10 cellular contexts compared by ENCODE assay signal in the genomic region with DNA sequence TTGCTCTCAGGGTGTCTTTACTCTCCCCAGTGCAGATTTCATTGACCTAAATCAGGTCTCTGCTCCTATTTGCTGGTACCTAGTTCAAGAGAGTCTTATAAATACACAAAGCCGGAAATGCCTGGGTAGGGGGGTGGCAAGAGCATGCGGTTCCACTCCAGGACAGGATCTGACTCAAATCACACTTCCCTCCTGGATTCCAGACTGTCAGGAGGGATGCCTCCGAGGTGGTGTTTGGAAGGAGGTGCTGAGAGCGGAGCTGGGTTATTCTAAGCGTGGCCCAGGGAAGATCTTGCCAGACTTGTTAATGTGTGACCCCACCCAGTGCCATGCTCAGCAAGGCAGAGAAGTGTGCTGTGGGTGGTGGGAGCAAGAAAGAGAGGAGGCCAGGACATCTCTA. TPM values are rescaled to one million over a fixed set of nuclear protein-coding genes. Genes with fewer than 3 reads are reported as not detected.
DNase-seq lines count a peak whose midpoint lies in the region; ATAC-seq, FAIRE-seq and TF ChIP-seq lines count a peak whose summit lies in the region.
"Had no signal": no experiment of that assay in that cellular context is flagged by ENCODE, and none has a peak within 500 bp of the region (broad histone marks: within the 10 kb centered on the region; RNA-seq: fewer than 3 reads in every experiment).

No MANE protein-coding gene starts in this region.

- intact Hi-C loops in MCF 10A (cut with micrococcal nuclease) = loop anchor here (10.0 kb wide), 1 partner anchor 55 kb away; the partner anchor contains the start of gene B4GALNT3
- intact Hi-C loops in mammary epithelial cell (cut with micrococcal nuclease) = no loop called here
- intact Hi-C loops in kidney (cut with DNase I) = no loop called here

- TF ChIP-seq CTCF in MCF 10A (IDR thresholded peaks at IDR 0.05; ENCODE audit: unreplicated experiment) = no peak
- TF ChIP-seq CTCF in mammary epithelial cell (conservative IDR thresholded peaks at IDR 0.05 in 1 of 2, IDR thresholded peaks at IDR 0.05 in 1 of 2; ENCODE audit: extremely low read depth in 1 of 2, insufficient read depth in 1 of 2, low read depth in 1 of 2, low read length in 2 of 2) = no peak
- no peak for TF ChIP-seq CTCF in brain microvascular endothelial cell (IDR thresholded peaks at IDR 0.05; ENCODE audit: low read depth, low read length, missing control alignments)
- no peak for TF ChIP-seq CTCF in kidney (IDR thresholded peaks at IDR 0.05; ENCODE audit: borderline replicate concordance, extremely low read depth, insufficient read depth)

- peaks cover 24% of the 10 kb centered on the region for H3K9me3 Mint-ChIP-seq in MCF 10A (ENCODE audit: unreplicated experiment)
- no peaks in the 10 kb centered on the region for H3K9me3 Mint-ChIP-seq in activated naive CD4-positive, alpha-beta T cell treated with anti-CD3 and anti-CD28 coated beads, Interleukin-2, amount 10 ng/mL, durations not matched to agents 7 days and 5 days

- no peak for ATAC-seq in GM18520 (IDR thresholded peaks at IDR 0.05; ENCODE audit: unreplicated experiment)

- BruUV-seq in MCF 10A (replicated peaks; lab: Mats Ljungman, UMichigan) = no TSS peak
- BruUV-seq in mammary epithelial cell (replicated peaks; lab: Mats Ljungman, UMichigan) = no TSS peak

- H3K4me2 ChIP-seq in mammary epithelial cell (ENCODE audit: insufficient read depth, low read depth, low read length) = no peak overlapping the region

- H4K20me1 ChIP-seq in mammary epithelial cell (ENCODE audit: insufficient read depth, low read length) = no peaks in the 10 kb centered on the region

- H3K27me3 Mint-ChIP-seq in MCF 10A (ENCODE audit: insufficient read depth, unreplicated experiment) = no peaks in the 10 kb centered on the region
- H3K27me3 Mint-ChIP-seq in activated naive CD4-positive, alpha-beta T cell treated with anti-CD3 and anti-CD28 coated beads, Interleukin-2, amount 10 ng/mL, durations not matched to agents 7 days and 5 days = peaks cover 44% of the 10 kb centered on the region

- dilution Hi-C loops in mammary epithelial cell (cut with HindIII; ENCODE audit: low sequenced_read_pairs) = no loop called here

- no peak overlapping the region for H2AFZ ChIP-seq in mammary epithelial cell (ENCODE audit: low read depth, low read length)

- WGBS in mammary epithelial cell (ENCODE audit: low coverage, missing lambda C conversion rate) = 83% methylated on average over 5 of the region's 5 CpGs

- H3K27ac ChIP-seq in mammary epithelial cell (ENCODE audit: insufficient read depth, low read depth, low read length) = no peak overlapping the region
- no peak overlapping the region for H3K27ac ChIP-seq in brain microvascular endothelial cell
- H3K27ac ChIP-seq in kidney (ENCODE audit: low read depth in 2 of 2, low read length in 2 of 2) = peak overlapping the region; percentile 77 to 88

- CTCF ChIA-PET in MCF 10A (lab: Yijun Ruan, JAX) (interaction anchor here (0.6 to 1.3 kb wide), 3 partner anchors 37 to 108 kb away, joined by 4 read pairs; no protein-coding TSS in a partner anchor), mammary epithelial cell (lab: Charles Lee; ENCODE audit: low non-redundant PET) (no interaction called here)
- CTCF ChIA-PET in activated naive CD4-positive, alpha-beta T cell treated with anti-CD3 and anti-CD28 coated beads, Interleukin-2, amount 10 ng/mL, durations not matched to agents 7 days and 5 days (lab: Charles Lee) = interaction anchor here (0.6 kb wide), 1 partner anchor 24 kb away, joined by 3 read pairs; no protein-coding TSS in a partner anchor

- H3K4me1 Mint-ChIP-seq in MCF 10A (ENCODE audit: insufficient read depth, unreplicated experiment) = peaks cover 24% of the 10 kb centered on the region
- no peaks in the 10 kb centered on the region for H3K4me1 Mint-ChIP-seq in activated naive CD4-positive, alpha-beta T cell treated with anti-CD3 and anti-CD28 coated beads, Interleukin-2, amount 10 ng/mL, durations not matched to agents 7 days and 5 days

- H3K27me3 ChIP-seq in mammary epithelial cell (ENCODE audit: insufficient read depth, low read length) = no peaks in the 10 kb centered on the region
- no peaks in the 10 kb centered on the region for H3K27me3 ChIP-seq in brain microvascular endothelial cell (replicated peaks)
- H3K27me3 ChIP-seq: Peyer's patch had no signal

- POLR2A ChIA-PET in MCF 10A (lab: Yijun Ruan, JAX) = interaction anchor here (0.6 to 0.9 kb wide), 2 partner anchors 23 to 42 kb away, joined by 3 to 4 read pairs; no protein-coding TSS in a partner anchor

- no peaks in the 10 kb centered on the region for H3K79me2 ChIP-seq in mammary epithelial cell (ENCODE audit: insufficient read depth, low read length)

- H3K36me3 ChIP-seq in mammary epithelial cell (ENCODE audit: insufficient read depth, low read length) (no peaks in the 10 kb centered on the region), brain microvascular endothelial cell (replicated peaks) (no peaks in the 10 kb centered on the region), kidney (ENCODE audit: control insufficient read depth in 1 of 2, insufficient read depth in 2 of 2, low read length in 2 of 2) (no peaks in the 10 kb centered on the region)
- H3K36me3 ChIP-seq: Peyer's patch had no signal

- FAIRE-seq in kidney (lab: Jason Lieb, UNC) = no peak
- peak; percentile 85 for FAIRE-seq in urothelium cell line (lab: Jason Lieb, UNC)

- no peak overlapping the region for H3K27ac Mint-ChIP-seq in MCF 10A (ENCODE audit: low read depth, unreplicated experiment)
- no peak overlapping the region for H3K27ac Mint-ChIP-seq in activated naive CD4-positive, alpha-beta T cell treated with anti-CD3 and anti-CD28 coated beads, Interleukin-2, amount 10 ng/mL, durations not matched to agents 7 days and 5 days

- H3K9ac ChIP-seq in mammary epithelial cell (ENCODE audit: insufficient read depth, low read length) (no peak overlapping the region), kidney (ENCODE audit: low read length in 2 of 2) (peak overlapping the region in 1 of 2 donors; percentile 22)

- peaks cover 4% of the 10 kb centered on the region for H3K36me3 Mint-ChIP-seq in MCF 10A (ENCODE audit: insufficient read depth, unreplicated experiment)
- H3K36me3 Mint-ChIP-seq in activated naive CD4-positive, alpha-beta T cell treated with anti-CD3 and anti-CD28 coated beads, Interleukin-2, amount 10 ng/mL, durations not matched to agents 7 days and 5 days = no peaks in the 10 kb centered on the region

- DNase-seq in MCF 10A (ENCODE audit: unreplicated experiment) = peak; percentile 43
- no peak for DNase-seq in mammary epithelial cell
- DNase-seq in brain microvascular endothelial cell = peak; percentile 14
- DNase-seq in kidney = no peak
- peak; percentile 64 for DNase-seq in urothelium cell line (ENCODE audit: low spot score)
- no peak for DNase-seq in activated naive CD4-positive, alpha-beta T cell treated with anti-CD3 and anti-CD28 coated beads, Interleukin-2, amount 10 ng/mL, durations not matched to agents 7 days and 5 days
- no peak for DNase-seq in occipital lobe (lab: John Stamatoyannopoulos, UW)
- DNase-seq: activated CD4-positive, alpha-beta T cell treated with anti-CD3 and anti-CD28 coated beads, Interleukin-2, amount 50 U/mL, for 4 hours had no signal

- no peak overlapping the region for H3K4me3 Mint-ChIP-seq in MCF 10A (ENCODE audit: unreplicated experiment)
- no peak overlapping the region for H3K4me3 Mint-ChIP-seq in activated naive CD4-positive, alpha-beta T cell treated with anti-CD3 and anti-CD28 coated beads, Interleukin-2, amount 10 ng/mL, durations not matched to agents 7 days and 5 days

- H3K9me3 ChIP-seq in mammary epithelial cell (replicated peaks; ENCODE audit: insufficient read depth, low read length) (no peaks in the 10 kb centered on the region), kidney (ENCODE audit: control insufficient read depth in 1 of 2, low read length in 2 of 2) (no peaks in the 10 kb centered on the region)
- H3K9me3 ChIP-seq: Peyer's patch had no signal

- in situ Hi-C loops in mammary epithelial cell (cut with MboI; ENCODE audit: low sequenced_read_pairs in 2 of 2) = no loop called here
- in situ Hi-C loops in brain microvascular endothelial cell (cut with HindIII; ENCODE audit: low pct_ligation_motif_present, low sequenced_read_pairs) = no loop called here

- H3K4me1 ChIP-seq in mammary epithelial cell (ENCODE audit: insufficient read depth, low read length) (no peaks in the 10 kb centered on the region), kidney (ENCODE audit: control insufficient read depth in 1 of 2, insufficient read depth in 1 of 2, low read depth in 1 of 2, low read length in 2 of 2) (peaks cover 10 to 25% of the 10 kb centered on the region in 2 donors)

- no peak overlapping the region for H3K4me3 ChIP-seq in mammary epithelial cell (replicated peaks in 1 of 3; ENCODE audit: insufficient read depth in 1 of 3, low read depth in 2 of 3, low read length in 3 of 3)
- no peak overlapping the region for H3K4me3 ChIP-seq in brain microvascular endothelial cell (ENCODE audit: low read depth, low read length)
- H3K4me3 ChIP-seq in kidney (ENCODE audit: low read length in 2 of 2) = peak overlapping the region in 1 of 2 donors; percentile 33
- H3K4me3 ChIP-seq: Peyer's patch had no signal

RNA-seq across cellular contexts. Expression of gene B4GALNT3, which starts 49.8 kb away (rescaled TPM):
- 0.68 and 0.76 TPM in 2 replicates for total RNA-seq in MCF 10A (2022)
- total RNA-seq in mammary epithelial cell = 1 to 10 TPM; 5.3 to 5.4 TPM
- polyA plus RNA-seq in mammary epithelial cell = 1.9 TPM
- 6.9 TPM for polyA minus RNA-seq in mammary epithelial cell
- 12.5 TPM for total RNA-seq in kidney
- 11.3 TPM for polyA plus RNA-seq in kidney (ENCODE audit: insufficient read depth, low read depth, low replicate concordance)
- 2.2 TPM for total RNA-seq in occipital lobe

Comparison
In these comparisons a context has a peak if more than half of its experiments do, and no peak if none do; other contexts are left out.
1. DNase-seq: peak in MCF 10A (single experiment), brain microvascular endothelial cell (single experiment) and urothelium cell line (single experiment); none in mammary epithelial cell (single experiment), kidney (single experiment), activated naive CD4-positive, alpha-beta T cell treated with anti-CD3 and anti-CD28 coated beads, Interleukin-2, amount 10 ng/mL, durations not matched to agents 7 days and 5 days (single experiment) and occipital lobe (single experiment).
2. H3K27ac ChIP-seq: peak in kidney (2 of 2); none in mammary epithelial cell (single experiment) and brain microvascular endothelial cell (single experiment).